12 cellular contexts compared by ENCODE assay signal in the genomic region with DNA sequence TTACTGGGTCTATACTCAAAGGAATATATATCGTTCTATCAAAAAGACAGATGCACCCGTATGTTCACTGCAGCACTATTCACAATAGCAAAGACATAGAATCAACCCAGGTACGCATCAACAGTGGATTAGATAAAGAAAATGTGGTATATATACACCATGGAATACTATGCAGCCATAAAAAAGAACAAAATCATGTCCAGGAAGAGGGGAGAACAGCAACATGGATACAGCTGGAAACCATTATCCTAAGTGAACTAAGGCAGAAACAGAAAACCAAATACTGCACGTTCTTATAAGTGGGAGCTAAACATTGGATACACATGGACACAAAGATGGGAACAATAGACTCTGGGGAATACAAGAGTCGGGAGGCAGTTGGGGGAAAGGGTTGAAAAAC. TPM values are rescaled to one million over a fixed set of nuclear protein-coding genes. Genes with fewer than 3 reads are reported as not detected.
DNase-seq lines count a peak whose midpoint lies in the region; ATAC-seq and TF ChIP-seq lines count a peak whose summit lies in the region.
"Not testable (repeated sequence)": the region's sequence is repeated elsewhere in the genome, so short reads cannot be mapped to it uniquely, and the experiment has no call there.
"Had no signal": no experiment of that assay in that cellular context is flagged by ENCODE, and none has a peak within 500 bp of the region (broad histone marks: within the 10 kb centered on the region; RNA-seq: fewer than 3 reads in every experiment).

No MANE protein-coding gene starts in this region.

- H3K36me3 ChIP-seq in HEK293 (ENCODE audit: control insufficient read depth in 2 of 2, insufficient read depth in 1 of 2, low read length in 2 of 2): peaks cover 0 to 20% of the 10 kb centered on the region in 2 experiments; a peak in 1 of 3 replicates
- not testable (repeated sequence) for H3K36me3 ChIP-seq in neural progenitor cell

- peaks cover 31% of the 10 kb centered on the region for H3K4me1 Mint-ChIP-seq in activated T-helper 1 cell treated with anti-CD3 and anti-CD28 coated beads, Interleukin-12 subunit alpha, Interleukin-12 subunit beta, Interleukin-2, Interleukin-4 antibody, amounts not matched to agents 30 ng/mL and 10 ng/mL and 1 ng/mL, durations not matched to agents 14 hours and 24 hours and 36 hours (ENCODE audit: low read depth)
- H3K4me1 Mint-ChIP-seq in brain: peaks cover 48% of the 10 kb centered on the region
- peaks cover 24% of the 10 kb centered on the region for H3K4me1 Mint-ChIP-seq in nephron
- H3K4me1 Mint-ChIP-seq in neural progenitor cell: peaks cover 26% of the 10 kb centered on the region

- ATAC-seq in SK-N-SH treated with all-trans-retinoic acid at 6 μM for 48 hours: not testable (repeated sequence)

- H3K27ac ChIP-seq in HEK293 (ENCODE audit: extremely low read depth, low read depth, low read length); neural progenitor cell: not testable (repeated sequence)

- DNase-seq in activated T-helper 1 cell treated with anti-CD3 and anti-CD28 coated beads, Interleukin-12 subunit alpha, Interleukin-12 subunit beta, Interleukin-2, Interleukin-4 antibody, amounts not matched to agents 30 ng/mL and 10 ng/mL and 1 ng/mL, durations not matched to agents 14 hours and 24 hours and 36 hours (ENCODE audit: low spot score); neural progenitor cell (ENCODE audit: low spot score): not testable (repeated sequence)

- CTCF ChIA-PET in HEK293 (lab: Yijun Ruan, JAX): interaction anchor here (0.7 to 1.4 kb wide), 5 partner anchors 15 to 752 kb away, joined by 3 to 5 read pairs (median 3); no protein-coding TSS in a partner anchor

- H3K9ac ChIP-seq in neural progenitor cell: not testable (repeated sequence)

- peaks cover 34% of the 10 kb centered on the region for H3K79me2 ChIP-seq in neural progenitor cell (ENCODE audit: low read depth)

- not testable (repeated sequence) for H3K4me3 ChIP-seq in HEK293 (ENCODE audit: low read depth, low read length); neural progenitor cell

- H3K27me3 ChIP-seq in neural progenitor cell: not testable (repeated sequence)

- H4K20me1 ChIP-seq in neural progenitor cell (ENCODE audit: low read depth): peaks cover 31% of the 10 kb centered on the region

- peak overlapping the region; percentile 4 for H3K4me3 Mint-ChIP-seq in activated T-helper 1 cell treated with anti-CD3 and anti-CD28 coated beads, Interleukin-12 subunit alpha, Interleukin-12 subunit beta, Interleukin-2, Interleukin-4 antibody, amounts not matched to agents 30 ng/mL and 10 ng/mL and 1 ng/mL, durations not matched to agents 14 hours and 24 hours and 36 hours
- peak overlapping the region in 2 of 5 experiments; percentile 63 to 80 for H3K4me3 Mint-ChIP-seq in brain
- H3K4me3 Mint-ChIP-seq in nephron: peak overlapping the region; percentile 2 to 70 (median 50)
- H3K4me3 Mint-ChIP-seq in neural progenitor cell: peak overlapping the region; percentile 1

- H3K9me3 ChIP-seq in HEK293 (ENCODE audit: control insufficient read depth, insufficient read depth, low read depth, low read length); neural progenitor cell (ENCODE audit: low read depth): not testable (repeated sequence)

- TF ChIP-seq CTCF in HEK293 (tag by site-specific recombination; IDR thresholded peaks at IDR 0.05); brain (conservative IDR thresholded peaks at IDR 0.05); nephron (IDR thresholded peaks at IDR 0.05; ENCODE audit: unreplicated experiment in 3 of 3); neural progenitor cell (IDR thresholded peaks at IDR 0.05): not testable (repeated sequence)

- not testable (repeated sequence) for H3K4me2 ChIP-seq in neural progenitor cell

- POLR2A ChIA-PET in HEK293 (lab: Yijun Ruan, JAX): not testable (repeated sequence)

- not testable (repeated sequence) for H3K36me3 Mint-ChIP-seq in activated T-helper 1 cell treated with anti-CD3 and anti-CD28 coated beads, Interleukin-12 subunit alpha, Interleukin-12 subunit beta, Interleukin-2, Interleukin-4 antibody, amounts not matched to agents 30 ng/mL and 10 ng/mL and 1 ng/mL, durations not matched to agents 14 hours and 24 hours and 36 hours (ENCODE audit: low read depth); brain; nephron (ENCODE audit: low read depth); neural progenitor cell

- not testable (repeated sequence) for H3F3A ChIP-seq in neural progenitor cell (ENCODE audit: low read depth)

- H3K27ac Mint-ChIP-seq in activated T-helper 1 cell treated with anti-CD3 and anti-CD28 coated beads, Interleukin-12 subunit alpha, Interleukin-12 subunit beta, Interleukin-2, Interleukin-4 antibody, amounts not matched to agents 30 ng/mL and 10 ng/mL and 1 ng/mL, durations not matched to agents 14 hours and 24 hours and 36 hours; neural progenitor cell: not testable (repeated sequence)
- H3K27ac Mint-ChIP-seq in brain: peak overlapping the region; percentile 17 to 62 (median 44)
- H3K27ac Mint-ChIP-seq in nephron: peak overlapping the region in 2 of 3 experiments; percentile 60 to 76

- not testable (repeated sequence) for H2AFZ ChIP-seq in neural progenitor cell (replicated peaks)

- intact Hi-C loops in activated T-helper 1 cell treated with anti-CD3 and anti-CD28 coated beads, Interleukin-12 subunit alpha, Interleukin-12 subunit beta, Interleukin-2, Interleukin-4 antibody, amounts not matched to agents 30 ng/mL and 10 ng/mL and 1 ng/mL, durations not matched to agents 14 hours and 24 hours and 36 hours (cut with micrococcal nuclease): loop anchor here (1.0 to 10.0 kb wide), 5 partner anchors 116 to 784 kb away; a partner anchor contains a TSS

- H3K4me1 ChIP-seq in HEK293 (ENCODE audit: control insufficient read depth, insufficient read depth, low read length); neural progenitor cell: not testable (repeated sequence)

- H3K9me3 Mint-ChIP-seq in activated T-helper 1 cell treated with anti-CD3 and anti-CD28 coated beads, Interleukin-12 subunit alpha, Interleukin-12 subunit beta, Interleukin-2, Interleukin-4 antibody, amounts not matched to agents 30 ng/mL and 10 ng/mL and 1 ng/mL, durations not matched to agents 14 hours and 24 hours and 36 hours; brain; nephron; neural progenitor cell: not testable (repeated sequence)

- H3K27me3 Mint-ChIP-seq in activated T-helper 1 cell treated with anti-CD3 and anti-CD28 coated beads, Interleukin-12 subunit alpha, Interleukin-12 subunit beta, Interleukin-2, Interleukin-4 antibody, amounts not matched to agents 30 ng/mL and 10 ng/mL and 1 ng/mL, durations not matched to agents 14 hours and 24 hours and 36 hours (ENCODE audit: insufficient read depth): peaks cover 11% of the 10 kb centered on the region
- peaks cover 16% of the 10 kb centered on the region for H3K27me3 Mint-ChIP-seq in brain
- H3K27me3 Mint-ChIP-seq in nephron (ENCODE audit: low read depth); neural progenitor cell (ENCODE audit: insufficient read depth, low read depth): not testable (repeated sequence)

TF ChIP-seq in SK-N-SH treated with all-trans-retinoic acid at 6 μM for 48 hours, 23 proteins besides CTCF, POLR2A, EP300 and RAD21:
- 0 out of 2 replicates have a peak, but pooled peaks have one; percentile 6 for TF ChIP-seq ZNF8 (CRISPR knock-in tag; IDR thresholded peaks at IDR 0.05)

RNA-seq across cellular contexts. Expression of a gene that starts 1.4 kb away (rescaled TPM):
- 10.2 and 16.1 TPM in 2 replicates for total RNA-seq in activated T-helper 1 cell treated with anti-CD3 and anti-CD28 coated beads, Interleukin-12 subunit alpha, Interleukin-12 subunit beta, Interleukin-2, Interleukin-4 antibody, amounts not matched to agents 30 ng/mL and 10 ng/mL and 1 ng/mL, durations not matched to agents 14 hours and 24 hours and 36 hours
- 2.8 TPM for polyA plus RNA-seq in brain (ENCODE audit: insufficient read depth, low read depth, low replicate concordance)
- total RNA-seq in neural progenitor cell (ENCODE audit: low replicate concordance): 22.3 and 28.6 TPM in 2 replicates

RNA-seq across cellular contexts. Expression of a gene that starts 42.6 kb away (rescaled TPM):
- total RNA-seq in activated T-helper 1 cell treated with anti-CD3 and anti-CD28 coated beads, Interleukin-12 subunit alpha, Interleukin-12 subunit beta, Interleukin-2, Interleukin-4 antibody, amounts not matched to agents 30 ng/mL and 10 ng/mL and 1 ng/mL, durations not matched to agents 14 hours and 24 hours and 36 hours: not detected in 2 replicates
- polyA plus RNA-seq in brain (ENCODE audit: insufficient read depth, low read depth, low replicate concordance): not detected
- total RNA-seq in neural progenitor cell (ENCODE audit: low replicate concordance): not detected in 2 replicates
- total RNA-seq: A673; Calu3; CD4-positive, alpha-beta T cell; CD8-positive, alpha-beta T cell had no signal
- polyA plus RNA-seq: AG04450, CD14-positive monocyte had no signal
